8 cellular contexts compared by ENCODE assay signal in genomic region chr7:73005693-73006447, GRCh38. TPM values are rescaled to one million over a fixed set of nuclear protein-coding genes. Genes with fewer than 3 reads are reported as not detected.
DNase-seq lines count a peak whose midpoint lies in the region; ATAC-seq, FAIRE-seq and TF ChIP-seq lines count a peak whose summit lies in the region.
"Not testable (repeated sequence)": the region's sequence is repeated elsewhere in the genome, so short reads cannot be mapped to it uniquely, and the experiment has no call there.

No MANE protein-coding gene starts in this region.

- H3K4me3 Mint-ChIP-seq in central memory CD8-positive, alpha-beta T cell = peak overlapping the region; percentile 89

- POLR2A ChIA-PET in HEK293 (lab: Yijun Ruan, JAX) = not testable (repeated sequence)

- H3K27me3 ChIP-seq in rectal smooth muscle tissue (ENCODE audit: control insufficient read depth, insufficient read depth, low read length); suprapubic skin: not testable (repeated sequence)

- TF ChIP-seq EP300 in suprapubic skin (IDR thresholded peaks at IDR 0.05) = not testable (repeated sequence)

- peak overlapping the region; percentile 99 for H3K27ac Mint-ChIP-seq in central memory CD8-positive, alpha-beta T cell (ENCODE audit: low read depth)

- H3K4me3 ChIP-seq in HEK293 (ENCODE audit: low read depth, low read length) (peak overlapping the region; percentile 66), iPS-18c (ENCODE audit: insufficient read depth, low read depth, low read length) (peak overlapping the region; percentile 62; the same call in 1 of the 2 replicates), rectal smooth muscle tissue (ENCODE audit: low read length) (peak overlapping the region; percentile 78), suprapubic skin (peak overlapping the region; percentile 67)

- not testable (repeated sequence) for H3K4me1 Mint-ChIP-seq in central memory CD8-positive, alpha-beta T cell

- H3K27me3 Mint-ChIP-seq in central memory CD8-positive, alpha-beta T cell = not testable (repeated sequence)

- H3K9ac ChIP-seq in rectal smooth muscle tissue (ENCODE audit: low read length) = not testable (repeated sequence)

- peak; percentile 85 for ATAC-seq in central memory CD8-positive, alpha-beta T cell (replicated peaks; ENCODE audit: extremely low read depth, poor library complexity, severe bottlenecking)

- H3K4me1 ChIP-seq in HEK293 (ENCODE audit: control insufficient read depth, insufficient read depth, low read length); rectal smooth muscle tissue (ENCODE audit: control insufficient read depth, insufficient read depth, low read length); suprapubic skin: not testable (repeated sequence)

- H3K9me3 ChIP-seq in HEK293 (ENCODE audit: control insufficient read depth, insufficient read depth, low read depth, low read length); KOPT-K1 (ENCODE audit: insufficient read depth, low read length, poor library complexity, severe bottlenecking); iPS-18c (ENCODE audit: control insufficient read depth, insufficient read depth, low read length); suprapubic skin: not testable (repeated sequence)

- not testable (repeated sequence) for DNase-seq in GM12891 (ENCODE audit: insufficient read length, low spot score)
- peak; percentile 80 to 87 for DNase-seq in activated CD4-positive, alpha-beta T cell treated with anti-CD3 and anti-CD28 coated beads, Interleukin-2, amount 50 U/mL, for 4 hours
- DNase-seq in central memory CD8-positive, alpha-beta T cell (ENCODE audit: low spot score in 2 of 2) = peak; percentile 84 to 91
- peak; percentile 84 to 97 for DNase-seq in suprapubic skin (ENCODE audit: low spot score in 2 of 2)

- not testable (repeated sequence) for H3K9me3 Mint-ChIP-seq in central memory CD8-positive, alpha-beta T cell

- FAIRE-seq in GM12891 (lab: Jason Lieb, UNC) = not testable (repeated sequence)

- CTCF ChIA-PET in HEK293 (lab: Yijun Ruan, JAX) = not testable (repeated sequence)

- peaks cover 12% of the 10 kb centered on the region for H3K36me3 Mint-ChIP-seq in central memory CD8-positive, alpha-beta T cell (ENCODE audit: insufficient read depth)

- H3K36me3 ChIP-seq in HEK293 (ENCODE audit: control insufficient read depth in 2 of 2, insufficient read depth in 1 of 2, low read length in 2 of 2); KOPT-K1 (ENCODE audit: insufficient read depth, low read length); rectal smooth muscle tissue (ENCODE audit: control insufficient read depth, insufficient read depth, low read length); suprapubic skin: not testable (repeated sequence)

- H3K27ac ChIP-seq in HEK293 (ENCODE audit: extremely low read depth, low read depth, low read length) (peak overlapping the region; percentile 84), KOPT-K1 (ENCODE audit: low read depth, low read length, poor library complexity, severe bottlenecking) (peak overlapping the region; percentile 88), rectal smooth muscle tissue (ENCODE audit: low read depth, low read length) (peak overlapping the region; percentile 78), suprapubic skin (peak overlapping the region; percentile 90)

- TF ChIP-seq POLR2A in GM12891 (IDR thresholded peaks at IDR 0.05; ENCODE audit: low read depth, low read length) (peak; percentile 91), suprapubic skin (IDR thresholded peaks at IDR 0.05) (peak; percentile 58 to 76)

- WGBS in suprapubic skin = no CpG with 5 or more reads among the region's 66 CpGs

- not testable (repeated sequence) for TF ChIP-seq CTCF in HEK293 (tag by site-specific recombination; IDR thresholded peaks at IDR 0.05); suprapubic skin (IDR thresholded peaks at IDR 0.05)

TF ChIP-seq in GM12891, 5 proteins besides CTCF, POLR2A, EP300 and RAD21:
- TF ChIP-seq TAF1 (IDR thresholded peaks at IDR 0.05; ENCODE audit: low read depth, low read length) (peak; percentile 87), POU2F2 (IDR thresholded peaks at IDR 0.05; ENCODE audit: low read depth, low read length) (0 out of 2 replicates have a peak, but pooled peaks have one; percentile 16), POLR2AphosphoS5 (IDR thresholded peaks at IDR 0.05; ENCODE audit: low read depth, low read length) (peak; percentile 94)
TF ChIP-seq in GM12891: peak in this region for 3; not testable (repeated sequence) for 2.

TF ChIP-seq in HEK293, 187 proteins besides CTCF, POLR2A, EP300 and RAD21 (continues in another document):
- TF ChIP-seq ZNF362 (tag by site-specific recombination; IDR thresholded peaks at IDR 0.05) = peak; percentile 100
- peak; percentile 39; the same call in 1 of the 2 replicates for TF ChIP-seq HIC1 (tag by site-specific recombination; IDR thresholded peaks at IDR 0.05)
- peak; percentile 83 for TF ChIP-seq ZNF561 (tag by site-specific recombination; IDR thresholded peaks at IDR 0.05; ENCODE audit: borderline replicate concordance)
- peak; percentile 34 for TF ChIP-seq ZFHX2 (tag by site-specific recombination; conservative IDR thresholded peaks at IDR 0.05)
- TF ChIP-seq KLF1 (tag by site-specific recombination; IDR thresholded peaks at IDR 0.05) = peak; percentile 50; the same call in 1 of the 2 replicates
- peak; percentile 33; the same call in 1 of the 2 replicates for TF ChIP-seq ZNF677 (tag by site-specific recombination; IDR thresholded peaks at IDR 0.05)
- peak; percentile 55; the same call in 1 of the 2 replicates for TF ChIP-seq KLF17 (tag by site-specific recombination; IDR thresholded peaks at IDR 0.05)
- peak; percentile 43; the same call in 1 of the 2 replicates for TF ChIP-seq ZXDB (tag by site-specific recombination; IDR thresholded peaks at IDR 0.05)
- 0 out of 2 replicates have a peak, but pooled peaks have one; percentile 4 for TF ChIP-seq ZNF2 (tag by site-specific recombination; IDR thresholded peaks at IDR 0.05)
- TF ChIP-seq PRDM4 (tag by site-specific recombination; IDR thresholded peaks at IDR 0.05) = peak; percentile 94
- peak; percentile 89 for TF ChIP-seq ZBTB21 (tag by site-specific recombination; IDR thresholded peaks at IDR 0.05)
- TF ChIP-seq ZNF391 (tag by site-specific recombination; IDR thresholded peaks at IDR 0.05; ENCODE audit: borderline replicate concordance, low read depth) = peak; percentile 24; the same call in 1 of the 2 replicates

RNA-seq across cellular contexts. Expression of gene SPDYE8, which starts 23.7 kb away (rescaled TPM):
- 0.06 TPM for polyA plus RNA-seq in GM12891 (2012; ENCODE audit: low read depth, missing spikeins)
- not detected for total RNA-seq in suprapubic skin

RNA-seq across cellular contexts. Expression of gene TRIM74, which starts 36.6 kb away (rescaled TPM):
- polyA plus RNA-seq in GM12891 (2012; ENCODE audit: low read depth, missing spikeins) = 0.32 TPM
- not detected for total RNA-seq in suprapubic skin

RNA-seq across cellular contexts. Expression of gene SPDYE11, which starts 51.8 kb away (rescaled TPM):
- polyA plus RNA-seq in GM12891 (2012; ENCODE audit: low read depth, missing spikeins) = 0.12 TPM
- not detected for total RNA-seq in suprapubic skin
